In genomic region chr9:132026932-132027585, GRCh38 we compare ENCODE assay signal across 13 cellular contexts. TPM values are rescaled to one million over a fixed set of nuclear protein-coding genes. Genes with fewer than 3 reads are reported as not detected.
DNase-seq lines count a peak whose midpoint lies in the region; ATAC-seq and TF ChIP-seq lines count a peak whose summit lies in the region.
"Had no signal": no experiment of that assay in that cellular context is flagged by ENCODE, and none has a peak within 500 bp of the region (broad histone marks: within the 10 kb centered on the region; RNA-seq: fewer than 3 reads in every experiment).

No MANE protein-coding gene starts in this region.

- H3K4me1 ChIP-seq in esophagus squamous epithelium (peaks cover 17 to 66% (median 23%) of the 10 kb centered on the region in 3 donors), hepatocyte (ENCODE audit: insufficient read depth) (peaks cover 7% of the 10 kb centered on the region)
- H3K4me1 ChIP-seq: right lobe of liver had no signal

- intact Hi-C loops in esophagus squamous epithelium (cut with DNase I), result no loop called here

- peaks cover 74% of the 10 kb centered on the region for H3K79me2 ChIP-seq in hepatocyte

- DNase-seq in HCEC 1CT, result peak; percentile 67
- DNase-seq in SK-N-MC (ENCODE audit: low read depth, low spot score), result peak; percentile 83
- no peak for DNase-seq in esophagus squamous epithelium (lab: John Stamatoyannopoulos, UW)
- peak; percentile 86 for DNase-seq in renal cortical epithelial cell (ENCODE audit: low read depth)
- DNase-seq in hepatocyte (ENCODE audit: low spot score), result no peak
- DNase-seq in activated CD4-positive, alpha-beta T cell treated with anti-CD3 and anti-CD28 coated beads for 48 hours, result no peak
- no peak for DNase-seq in DMS114 treated with DMSO at 0.1 percent for 48 hours (lab: John Stamatoyannopoulos, UW; ENCODE audit: unreplicated experiment)
- DNase-seq: activated T-cell treated with anti-CD3 and anti-CD28 coated beads, Interleukin-2, amount 50 U/mL, for 72 hours; NCI-H82; right lobe of liver had no signal

- H3K9me3 ChIP-seq in SK-N-MC (ENCODE audit: low read depth, low read length), result no peaks in the 10 kb centered on the region
- H3K9me3 ChIP-seq in esophagus squamous epithelium, result no peaks in the 10 kb centered on the region
- no peaks in the 10 kb centered on the region for H3K9me3 ChIP-seq in hepatocyte (ENCODE audit: low read depth)
- H3K9me3 ChIP-seq: heart right ventricle, right lobe of liver, upper lobe of left lung had no signal

- TF ChIP-seq CTCF in esophagus squamous epithelium (IDR thresholded peaks at IDR 0.05) (no peak), hepatocyte (IDR thresholded peaks at IDR 0.05; ENCODE audit: poor library complexity) (no peak)

- no peak for TF ChIP-seq POLR2A in esophagus squamous epithelium (IDR thresholded peaks at IDR 0.05)

- H3K36me3 ChIP-seq in SK-N-MC (ENCODE audit: insufficient read depth, low read length), result no peaks in the 10 kb centered on the region
- no peaks in the 10 kb centered on the region for H3K36me3 ChIP-seq in esophagus squamous epithelium
- no peaks in the 10 kb centered on the region for H3K36me3 ChIP-seq in hepatocyte (replicated peaks; ENCODE audit: insufficient read depth, low read depth)
- H3K36me3 ChIP-seq: heart right ventricle, right lobe of liver, upper lobe of left lung had no signal

- H3K9ac ChIP-seq in SK-N-MC (ENCODE audit: insufficient read length), result no peak overlapping the region

- H3K27me3 ChIP-seq in esophagus squamous epithelium (no peaks in the 10 kb centered on the region), hepatocyte (no peaks in the 10 kb centered on the region)
- H3K27me3 ChIP-seq: heart right ventricle, right lobe of liver, upper lobe of left lung had no signal

- H3K4me3 ChIP-seq in SK-N-MC, result peak overlapping the region; percentile 59
- H3K4me3 ChIP-seq in esophagus squamous epithelium, result no peak overlapping the region
- H3K4me3 ChIP-seq in hepatocyte, result no peak overlapping the region
- H3K4me3 ChIP-seq: heart right ventricle, right lobe of liver, upper lobe of left lung had no signal

- H4K20me1 ChIP-seq in hepatocyte (ENCODE audit: insufficient read depth, poor library complexity, severe bottlenecking), result peaks cover 19% of the 10 kb centered on the region

- WGBS in esophagus squamous epithelium, 2 donors, result 35 to 45% methylated on average over 12 of the region's 12 CpGs
- 73% methylated on average over 12 of the region's 12 CpGs for WGBS in hepatocyte (ENCODE audit: low lambda C conversion rate, missing lambda C conversion rate)

- ATAC-seq in GM21390 (IDR thresholded peaks at IDR 0.05; ENCODE audit: unreplicated experiment), result no peak
- ATAC-seq: activated T-cell treated with anti-CD3 and anti-CD28 coated beads, Interleukin-2, amount 50 U/mL, for 72 hours; right lobe of liver had no signal

- peak overlapping the region; percentile 39; the same call in 1 of the 2 replicates for H3K27ac ChIP-seq in SK-N-MC
- H3K27ac ChIP-seq in esophagus squamous epithelium, result peak overlapping the region in 3 of 4 donors; percentile 35 to 59 (median 50)
- H3K27ac ChIP-seq in hepatocyte, result no peak overlapping the region
- H3K27ac ChIP-seq: heart right ventricle, right lobe of liver had no signal

- no peak overlapping the region for H2AFZ ChIP-seq in hepatocyte

- H3K4me2 ChIP-seq in hepatocyte, result no peak overlapping the region

- H3K9me2 ChIP-seq in hepatocyte (replicated peaks; ENCODE audit: insufficient read depth), result no peaks in the 10 kb centered on the region

RNA-seq across cellular contexts. Expression of gene MED27, which starts 52.6 kb away (rescaled TPM):
- 10 to 100 TPM; 10.6 to 20.0 (median 17.6) TPM for total RNA-seq in esophagus squamous epithelium
- 13.7 and 14.1 TPM in 2 replicates for total RNA-seq in renal cortical epithelial cell
- total RNA-seq in hepatocyte, result 15.4 and 17.2 TPM in 2 replicates
- polyA plus RNA-seq in hepatocyte, result 32.1 and 38.0 TPM in 2 replicates

Comparison
In these comparisons a context has a peak if more than half of its experiments do, and no peak if none do; other contexts are left out.
1. DNase-seq: peak in HCEC 1CT (single experiment), SK-N-MC (single experiment) and renal cortical epithelial cell (single experiment); none in esophagus squamous epithelium (single experiment), hepatocyte (single experiment), activated CD4-positive, alpha-beta T cell treated with anti-CD3 and anti-CD28 coated beads for 48 hours (single experiment) and DMS114 treated with DMSO at 0.1 percent for 48 hours (single experiment).